10 cellular contexts compared by ENCODE assay signal in genomic region chr19:609001-609340, GRCh38. TPM values are rescaled to one million over a fixed set of nuclear protein-coding genes. Genes with fewer than 3 reads are reported as not detected.
DNase-seq lines count a peak whose midpoint lies in the region; ATAC-seq lines count a peak whose summit lies in the region.
"Had no signal": no experiment of that assay in that cellular context is flagged by ENCODE, and none has a peak within 500 bp of the region (broad histone marks: within the 10 kb centered on the region; RNA-seq: fewer than 3 reads in every experiment).

No MANE protein-coding gene starts in this region.

- no peak overlapping the region for H3K4me2 ChIP-seq in trophoblast cell (ENCODE audit: low read length)

- ATAC-seq in left lobe of liver = peak; percentile 40
- no peak for ATAC-seq in HG03139 (IDR thresholded peaks at IDR 0.05; ENCODE audit: unreplicated experiment)

- no peak overlapping the region for H4K91ac ChIP-seq in trophoblast cell (ENCODE audit: low read depth, low read length)

- no peaks in the 10 kb centered on the region for H3K27me3 ChIP-seq in trophoblast cell (ENCODE audit: insufficient read depth, low read length)

- no peak overlapping the region for H2AK5ac ChIP-seq in trophoblast cell (ENCODE audit: low read length)

- H2BK12ac ChIP-seq in trophoblast cell (ENCODE audit: low read length) = no peak overlapping the region

- H2BK120ac ChIP-seq in trophoblast cell (ENCODE audit: insufficient read depth, low read length, poor library complexity) = no peak overlapping the region

- no peak overlapping the region for H3K9ac ChIP-seq in trophoblast cell (ENCODE audit: low read length)

- no peak overlapping the region for H3K23ac ChIP-seq in trophoblast cell (ENCODE audit: low read length)

- no CpG with 5 or more reads among the region's 22 CpGs for WGBS in trophoblast cell (ENCODE audit: extremely low coverage, insufficient coverage, insufficient read length)

- H3K4me1 ChIP-seq in trophoblast cell (ENCODE audit: control insufficient read depth in 1 of 2, insufficient read depth in 2 of 2, low read length in 2 of 2) = no peaks in the 10 kb centered on the region

- H3K79me2 ChIP-seq in trophoblast cell (ENCODE audit: control insufficient read depth, insufficient read depth, low read length, poor library complexity) = no peaks in the 10 kb centered on the region

- no peak overlapping the region for H2BK5ac ChIP-seq in trophoblast cell (ENCODE audit: low read depth, low read length, poor library complexity)

- H3K14ac ChIP-seq in trophoblast cell (ENCODE audit: low read length) = no peak overlapping the region

- H4K12ac ChIP-seq in trophoblast cell (ENCODE audit: low read depth, low read length) = no peak overlapping the region

- H3K79me1 ChIP-seq in trophoblast cell (ENCODE audit: low read length) = no peaks in the 10 kb centered on the region

- peak overlapping the region; percentile 83 for H3K27ac ChIP-seq in temporal lobe (ENCODE audit: low read depth, low read length)
- H3K27ac ChIP-seq in trophoblast cell (ENCODE audit: low read depth, low read length) = no peak overlapping the region

- peaks cover 2% of the 10 kb centered on the region for H3K9me3 ChIP-seq in trophoblast cell (ENCODE audit: insufficient read depth, low read depth, low read length)

- H3K4ac ChIP-seq in trophoblast cell (ENCODE audit: low read depth, low read length) = no peak overlapping the region

- no peak overlapping the region for H3K18ac ChIP-seq in trophoblast cell (ENCODE audit: low read length)

- no peak overlapping the region for H2AFZ ChIP-seq in trophoblast cell (ENCODE audit: insufficient read depth, low read length, poor library complexity)

- DNase-seq in M059J (ENCODE audit: low read depth) = peak; percentile 55
- peak in 52 of 56 donors; percentile 23 to 94 (median 74) for DNase-seq in amygdala (lab: John Stamatoyannopoulos, UW)
- no peak for DNase-seq in left lobe of liver (ENCODE audit: low spot score)
- no peak for DNase-seq in activated naive CD4-positive, alpha-beta T cell treated with Interleukin-2 at 50 U/mL for 16 hours
- no peak for DNase-seq in trophoblast cell
- DNase-seq: mesendoderm; NCI-H2171 treated with DMSO at 0.1 percent for 48 hours; stimulated activated naive CD4-positive, alpha-beta T cell had no signal

- H4K8ac ChIP-seq in trophoblast cell (ENCODE audit: low read depth, low read length) = no peak overlapping the region

- no peak overlapping the region for H3K4me3 ChIP-seq in trophoblast cell (ENCODE audit: low read depth, low read length)

- H3K36me3 ChIP-seq in trophoblast cell (ENCODE audit: control insufficient read depth in 1 of 2, insufficient read depth in 2 of 2, low read length in 2 of 2) = peaks cover 2 to 8% of the 10 kb centered on the region in 2 experiments

RNA-seq across cellular contexts. Expression of gene HCN2, which starts 19.3 kb away (rescaled TPM):
- total RNA-seq in M059J (2014; rRNA removed; shearing (Covaris generic)) = 0.42 and 1.4 TPM in 2 replicates
- total RNA-seq in left lobe of liver = 0.30 TPM
- 9.1 TPM for total RNA-seq in temporal lobe
- polyA plus RNA-seq in trophoblast cell (2013) = 0.73 and 0.79 TPM in 2 replicates

RNA-seq across cellular contexts. Expression of gene POLRMT, which starts 24.4 kb away (rescaled TPM):
- 16.4 and 25.5 TPM in 2 replicates for total RNA-seq in M059J (2014; rRNA removed; shearing (Covaris generic))
- total RNA-seq in left lobe of liver (51.8 TPM), temporal lobe (11.3 TPM)
- 35.6 and 40.7 TPM in 2 replicates for polyA plus RNA-seq in trophoblast cell (2013)

RNA-seq across cellular contexts. Expression of gene FGF22, which starts 30.7 kb away (rescaled TPM):
- not detected in 2 replicates for total RNA-seq in M059J (2014; rRNA removed; shearing (Covaris generic))
- 0.30 TPM for total RNA-seq in left lobe of liver
- total RNA-seq in temporal lobe = 0.25 TPM
- polyA plus RNA-seq in trophoblast cell (2013) = 0.47 and 0.48 TPM in 2 replicates

RNA-seq across cellular contexts. Expression of gene BSG, which starts 36.6 kb away (rescaled TPM):
- total RNA-seq in M059J (2014; rRNA removed; shearing (Covaris generic)) = 961 and 1,106 TPM in 2 replicates
- total RNA-seq in left lobe of liver = 98.2 TPM
- 91.2 TPM for total RNA-seq in temporal lobe
- polyA plus RNA-seq in trophoblast cell (2013) = 506 and 509 TPM in 2 replicates

RNA-seq across cellular contexts. Expression of gene RNF126, which starts 54.0 kb away (rescaled TPM):
- 33.6 and 53.8 TPM in 2 replicates for total RNA-seq in M059J (2014; rRNA removed; shearing (Covaris generic))
- total RNA-seq in left lobe of liver (22.2 TPM), temporal lobe (11.8 TPM)
- polyA plus RNA-seq in trophoblast cell (2013) = 70.7 and 73.5 TPM in 2 replicates

Comparison
In these comparisons a context has a peak if more than half of its experiments do, and no peak if none do; other contexts are left out.
1. DNase-seq: peak in M059J (single experiment) and amygdala (52 of 56); none in left lobe of liver (single experiment), activated naive CD4-positive, alpha-beta T cell treated with Interleukin-2 at 50 U/mL for 16 hours (single experiment) and trophoblast cell (0 of 2).